ENCODE assay signal across 17 cellular contexts in genomic region chr6:402901-403658, GRCh38. TPM values are rescaled to one million over a fixed set of nuclear protein-coding genes. Genes with fewer than 3 reads are reported as not detected.
DNase-seq lines count a peak whose midpoint lies in the region; ATAC-seq and TF ChIP-seq lines count a peak whose summit lies in the region.
"Had no signal": no experiment of that assay in that cellular context is flagged by ENCODE, and none has a peak within 500 bp of the region (broad histone marks: within the 10 kb centered on the region; RNA-seq: fewer than 3 reads in every experiment).

No MANE protein-coding gene starts in this region.

- peak; percentile 80 to 81 for DNase-seq in activated T-cell treated with anti-CD3 and anti-CD28 coated beads, Interleukin-2, amount 50 U/mL, for 48 hours
- peak; percentile 83 for DNase-seq in stimulated activated CD4-positive, alpha-beta T cell treated with anti-CD3 and anti-CD28 coated beads, Interleukin-15, amount 100 ng/mL, for 24 hours
- no peak for DNase-seq in DMS53 (lab: John Stamatoyannopoulos, UW)
- no peak for DNase-seq in GM19240 (ENCODE audit: insufficient read length, low spot score)
- DNase-seq in uterus, result no peak
- DNase-seq: aorta, GDM1, islet precursor cell, NCI-H1048, NCI-H69, SHP77 treated with DMSO at 0.1 percent for 48 hours had no signal

- H3K27me3 Mint-ChIP-seq in T-helper 1 cell treated with Interleukin-12 subunit alpha and Interleukin-12 subunit beta and Interleukin-4 antibody, amounts not matched to agents 30 μg/mL and 1 μg/mL, for 36 hours (ENCODE audit: low read depth), result no peaks in the 10 kb centered on the region

- H3K4me1 Mint-ChIP-seq in T-helper 1 cell treated with Interleukin-12 subunit alpha and Interleukin-12 subunit beta and Interleukin-4 antibody, amounts not matched to agents 30 μg/mL and 1 μg/mL, for 36 hours (ENCODE audit: low read depth), result peaks cover 80% of the 10 kb centered on the region

- H3K4me1 ChIP-seq in uterus, result no peaks in the 10 kb centered on the region

- TF ChIP-seq POLR2A in uterus (IDR thresholded peaks at IDR 0.05), result no peak

- ATAC-seq in HG02981 (IDR thresholded peaks at IDR 0.05; ENCODE audit: unreplicated experiment), result no peak
- ATAC-seq: GM23338, sciatic nerve had no signal

- no peaks in the 10 kb centered on the region for H3K36me3 ChIP-seq in uterus

- H3K27ac ChIP-seq in uterus, result no peak overlapping the region

- no peaks in the 10 kb centered on the region for H3K9me3 Mint-ChIP-seq in T-helper 1 cell treated with Interleukin-12 subunit alpha and Interleukin-12 subunit beta and Interleukin-4 antibody, amounts not matched to agents 30 μg/mL and 1 μg/mL, for 36 hours
- H3K9me3 Mint-ChIP-seq: GM23338 had no signal

- intact Hi-C loops in uterus (cut with DNase I; ENCODE audit: low total_unique reads), result no loop called here

- H3K27me3 ChIP-seq in uterus, result no peaks in the 10 kb centered on the region

- H3K9me3 ChIP-seq in uterus, result no peaks in the 10 kb centered on the region

- H3K36me3 Mint-ChIP-seq in T-helper 1 cell treated with Interleukin-12 subunit alpha and Interleukin-12 subunit beta and Interleukin-4 antibody, amounts not matched to agents 30 μg/mL and 1 μg/mL, for 36 hours (ENCODE audit: low read depth), result peaks cover 87% of the 10 kb centered on the region

- peak overlapping the region; percentile 83 for H3K27ac Mint-ChIP-seq in T-helper 1 cell treated with Interleukin-12 subunit alpha and Interleukin-12 subunit beta and Interleukin-4 antibody, amounts not matched to agents 30 μg/mL and 1 μg/mL, for 36 hours
- H3K27ac Mint-ChIP-seq: GM23338 had no signal

- peak overlapping the region; percentile 9; the same call in 1 of the 2 replicates for H3K4me3 ChIP-seq in GM08714 (ENCODE audit: low read length)
- H3K4me3 ChIP-seq in uterus, result no peak overlapping the region
- H3K4me3 ChIP-seq: GM23338 had no signal

- peak overlapping the region; percentile 76 for H3K4me3 Mint-ChIP-seq in T-helper 1 cell treated with Interleukin-12 subunit alpha and Interleukin-12 subunit beta and Interleukin-4 antibody, amounts not matched to agents 30 μg/mL and 1 μg/mL, for 36 hours
- H3K4me3 Mint-ChIP-seq: GM23338 had no signal

- TF ChIP-seq CTCF in uterus (IDR thresholded peaks at IDR 0.05), result no peak

RNA-seq across cellular contexts. Expression of gene IRF4, which starts 11.5 kb away (rescaled TPM):
- 1 to 10 TPM in 1 of 4 donors, under 1 TPM in 1, not detected in 2; 0.55 to 2.0 TPM for total RNA-seq in uterus
- total RNA-seq: frontal cortex had no signal

Comparison
In these comparisons a context has a peak if more than half of its experiments do, and no peak if none do; other contexts are left out.
1. DNase-seq: peak in activated T-cell treated with anti-CD3 and anti-CD28 coated beads, Interleukin-2, amount 50 U/mL, for 48 hours (2 of 2) and stimulated activated CD4-positive, alpha-beta T cell treated with anti-CD3 and anti-CD28 coated beads, Interleukin-15, amount 100 ng/mL, for 24 hours (single experiment); none in DMS53 (single experiment), GM19240 (single experiment) and uterus (0 of 2).